Comparison of ENCODE assay signal across 24 cellular contexts in the genomic region with DNA sequence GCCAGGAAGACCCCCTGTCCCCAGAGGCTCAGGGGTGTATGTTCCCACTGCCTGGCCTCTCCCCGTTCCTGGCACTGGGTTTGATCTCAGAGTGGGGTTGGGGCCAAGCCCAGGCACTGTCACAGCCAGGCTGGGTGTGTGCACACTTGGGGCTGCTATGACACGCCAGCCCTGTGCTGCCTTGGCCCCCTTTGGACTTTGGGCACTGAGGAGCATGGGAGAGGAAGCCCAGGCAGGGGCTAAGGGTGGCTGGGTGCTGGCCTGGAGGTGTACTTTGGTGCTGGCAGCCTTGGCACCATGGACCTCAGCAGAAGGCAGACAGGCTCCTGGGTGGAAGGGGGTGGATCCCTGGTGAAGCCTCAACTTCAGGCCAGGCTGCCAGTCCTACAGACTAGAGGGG.
"Had no signal": no experiment of that assay in that cellular context is flagged by ENCODE, and none has a peak within 500 bp of the region (broad histone marks: within the 10 kb centered on the region; RNA-seq: fewer than 3 reads in every experiment).

No MANE protein-coding gene starts in this region.

- H3K36me3 ChIP-seq: esophagus squamous epithelium, left ventricle myocardium inferior, neural progenitor cell, prostate gland, right atrium auricular region, sigmoid colon, stomach, thyroid gland had no signal

- DNase-seq: effector memory CD8-positive, alpha-beta T cell; erythroblast; esophagus squamous epithelium; foreskin melanocyte; hypothalamus; immature natural killer cell; islet precursor cell; kidney glomerular epithelial cell; left colon; left ventricle myocardium inferior; naive B cell; nucleus accumbens; sigmoid colon; stimulated activated CD4-positive, alpha-beta T cell treated with anti-CD3 and anti-CD28 coated beads, Interleukin-2, amount 100 ng/mL, for 24 hours; stimulated activated CD4-positive, alpha-beta T cell treated with anti-CD3 and anti-CD28 coated beads, Interleukin-4, amount 100 ng/mL, for 24 hours; stimulated activated naive B cell treated with anti-CD40 and anti-IgM and Interleukin-4, amounts not matched to agents 10 μg/mL and 1 μg/mL and 100 μg/mL, for 72 hours; stomach; thyroid gland; trophoblast cell had no signal

- H3K4me1 ChIP-seq: esophagus squamous epithelium, left ventricle myocardium inferior, neural progenitor cell, prostate gland, right atrium auricular region, sigmoid colon, stomach, thyroid gland had no signal

- H3K4me3 ChIP-seq: coronary artery, esophagus squamous epithelium, left ventricle myocardium inferior, lung, neural progenitor cell, prostate gland, right atrium auricular region, sigmoid colon, stomach, thyroid gland had no signal

- H3K9me3 ChIP-seq: prostate gland, thyroid gland had no signal

- H3K27ac ChIP-seq: coronary artery, esophagus squamous epithelium, left ventricle myocardium inferior, neural progenitor cell, prostate gland, right atrium auricular region, sigmoid colon, stomach, thyroid gland had no signal

- ATAC-seq: effector memory CD8-positive, alpha-beta T cell; left colon; stimulated activated naive B cell treated with anti-CD40 and anti-IgM and Interleukin-4, amounts not matched to agents 10 μg/mL and 1 μg/mL and 100 μg/mL, for 72 hours had no signal

- H3K27me3 ChIP-seq: esophagus squamous epithelium, neural progenitor cell, right atrium auricular region, sigmoid colon, stomach, thyroid gland had no signal
